Comparison of ENCODE assay signal across 28 cellular contexts in the genomic region with DNA sequence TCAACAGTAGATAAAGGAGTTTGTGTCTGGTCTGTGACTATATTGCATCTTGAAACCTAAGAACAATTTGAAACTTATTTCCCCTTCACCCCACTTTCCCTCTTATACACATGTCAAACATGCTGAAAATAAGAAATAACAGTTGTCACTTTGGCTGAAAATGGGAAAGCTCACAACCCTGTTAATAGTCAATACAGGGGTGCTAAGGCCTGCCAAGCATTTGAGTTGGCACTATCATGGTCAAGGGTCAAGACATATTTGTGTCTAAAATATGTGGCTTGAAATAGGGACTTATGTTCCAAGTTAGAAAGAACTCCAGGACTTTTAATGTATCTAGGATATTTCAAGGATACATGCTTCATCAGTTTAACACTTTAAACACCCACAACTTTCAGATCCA.
"Had no signal": no experiment of that assay in that cellular context is flagged by ENCODE, and none has a peak within 500 bp of the region (broad histone marks: within the 10 kb centered on the region; RNA-seq: fewer than 3 reads in every experiment).

No MANE protein-coding gene starts in this region.

- H3K27ac ChIP-seq: colonic mucosa, coronary artery, dorsolateral prefrontal cortex, epithelial cell of prostate, esophagus muscularis mucosa, esophagus squamous epithelium, foreskin keratinocyte, gastrocnemius medialis, gastroesophageal sphincter, heart left ventricle, heart right ventricle had no signal

- H3K4me3 ChIP-seq: colonic mucosa, coronary artery, dorsolateral prefrontal cortex, esophagus muscularis mucosa, esophagus squamous epithelium, gastrocnemius medialis, gastroesophageal sphincter, heart left ventricle, heart right ventricle had no signal

- ATAC-seq: effector memory CD8-positive, alpha-beta T cell; esophagus mucosa; foreskin keratinocyte; gastrocnemius medialis; gastroesophageal sphincter; heart left ventricle; heart right ventricle had no signal

- H3K9me3 ChIP-seq: colonic mucosa, esophagus squamous epithelium, gastrocnemius medialis, gastroesophageal sphincter had no signal

- H3K27me3 ChIP-seq: colonic mucosa, dorsolateral prefrontal cortex, esophagus muscularis mucosa, esophagus squamous epithelium, gastrocnemius medialis, gastroesophageal sphincter, heart left ventricle, heart right ventricle had no signal

- H3K36me3 ChIP-seq: colonic mucosa had no signal

- H3K4me1 ChIP-seq: colonic mucosa, esophagus squamous epithelium, foreskin keratinocyte, gastroesophageal sphincter had no signal

- FAIRE-seq: colon, endometrium, endothelial cell of umbilical vein, frontal cortex had no signal

- DNase-seq: colonic mucosa; cortex of kidney; dermis blood vessel endothelial cell; dorsolateral prefrontal cortex; effector CD4-positive, alpha-beta T cell; effector CD8-positive, alpha-beta T cell; effector memory CD4-positive, alpha-beta T cell; effector memory CD8-positive, alpha-beta T cell; endodermal cell; erythroblast; esophagus squamous epithelium; foreskin fibroblast; foreskin keratinocyte; foreskin melanocyte; gastrocnemius medialis; glutamatergic neuron; head of caudate nucleus; heart left ventricle; heart right ventricle had no signal
